ENCODE assay signal across 8 cellular contexts in genomic region chr6:145964948-145965366, GRCh38. TPM values are rescaled to one million over a fixed set of nuclear protein-coding genes. Genes with fewer than 3 reads are reported as not detected.
DNase-seq lines count a peak whose midpoint lies in the region; ATAC-seq and TF ChIP-seq lines count a peak whose summit lies in the region.

No MANE protein-coding gene starts in this region.

- H3K27ac Mint-ChIP-seq in H9: peak overlapping the region; percentile 51 to 100 (median 91); a peak in 6 of 7 replicates
- H3K27ac Mint-ChIP-seq in activated naive CD8-positive, alpha-beta T cell treated with anti-CD3 and anti-CD28 coated beads for 36 hours: peak overlapping the region; percentile 91

- TF ChIP-seq CTCF in 22Rv1 (IDR thresholded peaks at IDR 0.05) (no peak), H9 (conservative IDR thresholded peaks at IDR 0.05) (no peak), thoracic aorta (IDR thresholded peaks at IDR 0.05) (no peak)

- peak overlapping the region; percentile 66 for H3K9ac ChIP-seq in H9 (ENCODE audit: extremely low read depth, insufficient read length, low read length)

- H3K23ac ChIP-seq in H9 (ENCODE audit: insufficient read length, low read depth, low read length): no peak overlapping the region

- H4K91ac ChIP-seq in H9 (ENCODE audit: insufficient read length, low read depth, low read length): no peak overlapping the region

- no peak overlapping the region for H2BK12ac ChIP-seq in H9 (ENCODE audit: insufficient read length, low read depth, low read length)

- H3K4me3 ChIP-seq in thoracic aorta: peak overlapping the region; percentile 88

- H3K79me1 ChIP-seq in H9 (ENCODE audit: insufficient read depth, low read depth, low read length, poor library complexity, severe bottlenecking): peaks cover 4% of the 10 kb centered on the region

- H3K9me3 ChIP-seq in H9 (ENCODE audit: control insufficient read depth, low read depth, low read length) (no peaks in the 10 kb centered on the region), thoracic aorta (no peaks in the 10 kb centered on the region)

- WGBS in H9 (ENCODE audit: extremely low coverage, insufficient read length, low lambda C conversion rate): no CpG with 5 or more reads among the region's 4 CpGs

- H2BK120ac ChIP-seq in H9 (ENCODE audit: low read depth, low read length, poor library complexity, severe bottlenecking): no peak overlapping the region

- no peak overlapping the region for H2BK15ac ChIP-seq in H9 (ENCODE audit: low read depth, low read length)

- peaks cover 0 to 8% (median 3%) of the 10 kb centered on the region in 3 experiments; a peak in 4 of 7 replicates for H3K36me3 Mint-ChIP-seq in H9 (ENCODE audit: insufficient read depth in 1 of 3, low read depth in 3 of 3)
- peaks cover 13% of the 10 kb centered on the region for H3K36me3 Mint-ChIP-seq in activated naive CD8-positive, alpha-beta T cell treated with anti-CD3 and anti-CD28 coated beads for 36 hours

- no peak overlapping the region for H2AK5ac ChIP-seq in H9 (ENCODE audit: insufficient read length, low read length)

- H4K20me1 ChIP-seq in H9 (ENCODE audit: control insufficient read depth, insufficient read depth, insufficient read length): no peaks in the 10 kb centered on the region

- DNase-seq in H9 (no peak), kidney tubule cell (ENCODE audit: low spot score) (peak; percentile 14), thoracic aorta (ENCODE audit: low spot score) (no peak), NOMO-1 (lab: John Stamatoyannopoulos, UW; ENCODE audit: unreplicated experiment in 2 of 2) (no peak), HK-2 (ENCODE audit: unreplicated experiment) (no peak)
- no peak for DNase-seq in activated naive CD8-positive, alpha-beta T cell treated with anti-CD3 and anti-CD28 coated beads for 36 hours
- DNase-seq in activated effector memory CD4-positive, alpha-beta T cell treated with anti-CD3 and anti-CD28 coated beads, Interleukin-2, amount 50 U/mL, for 16 hours: no peak

- no peak overlapping the region for H3K56ac ChIP-seq in H9 (ENCODE audit: insufficient read length, low read depth, low read length)

- peak overlapping the region; percentile 97 to 98 for H3K4me3 Mint-ChIP-seq in H9
- peak overlapping the region; percentile 95 for H3K4me3 Mint-ChIP-seq in activated naive CD8-positive, alpha-beta T cell treated with anti-CD3 and anti-CD28 coated beads for 36 hours

- H3K4me2 ChIP-seq in H9 (ENCODE audit: insufficient read depth, insufficient read length, low read length): peak overlapping the region; percentile 43

- H2BK20ac ChIP-seq in H9 (ENCODE audit: low read depth, low read length, poor library complexity, severe bottlenecking): no peak overlapping the region

- ATAC-seq in thoracic aorta (ENCODE audit: insufficient number of reproducible peaks, low FRiP score, low read depth): no peak

- no peaks in the 10 kb centered on the region for H3K23me2 ChIP-seq in H9 (ENCODE audit: insufficient read length, low read depth, low read length, poor library complexity, severe bottlenecking)

- H3K27ac ChIP-seq in 22Rv1 (peak overlapping the region; percentile 66), H9 (ENCODE audit: insufficient read length, low read depth, low read length) (no peak overlapping the region), thoracic aorta (peak overlapping the region; percentile 62)

- no peak overlapping the region for H3K18ac ChIP-seq in H9 (ENCODE audit: insufficient read length, low read depth, low read length)

- no peak overlapping the region for H3K14ac ChIP-seq in H9 (ENCODE audit: insufficient read depth, low read length)

- H3K27me3 ChIP-seq in H9 (ENCODE audit: insufficient read depth, low read length): no peaks in the 10 kb centered on the region
- H3K27me3 ChIP-seq in thoracic aorta (replicated peaks; ENCODE audit: insufficient read depth): no peaks in the 10 kb centered on the region

- no peak overlapping the region for H3T11ph ChIP-seq in H9 (ENCODE audit: low read length)

- no peak overlapping the region for H3K4ac ChIP-seq in H9 (ENCODE audit: low read depth, low read length)

- H3K4me1 Mint-ChIP-seq in H9: peaks cover 26% of the 10 kb centered on the region in 2 experiments
- peaks cover 41% of the 10 kb centered on the region for H3K4me1 Mint-ChIP-seq in activated naive CD8-positive, alpha-beta T cell treated with anti-CD3 and anti-CD28 coated beads for 36 hours

- no peak overlapping the region for H4K5ac ChIP-seq in H9 (ENCODE audit: insufficient read length, low read depth, low read length)

- H3K9me3 Mint-ChIP-seq in H9: no peaks in the 10 kb centered on the region
- no peaks in the 10 kb centered on the region for H3K9me3 Mint-ChIP-seq in activated naive CD8-positive, alpha-beta T cell treated with anti-CD3 and anti-CD28 coated beads for 36 hours

- peak overlapping the region; percentile 59 for H2AFZ ChIP-seq in H9 (ENCODE audit: low read length)

- no peaks in the 10 kb centered on the region for H3K36me3 ChIP-seq in thoracic aorta

- peaks cover 29% of the 10 kb centered on the region; the same call in 1 of the 2 replicates for H3K79me2 ChIP-seq in H9 (ENCODE audit: insufficient read depth, low read length)

- H4K8ac ChIP-seq in H9 (replicated peaks; ENCODE audit: insufficient read length, low read depth, low read length): no peak overlapping the region

- no peaks in the 10 kb centered on the region for H3K27me3 Mint-ChIP-seq in H9 (ENCODE audit: low read depth)
- H3K27me3 Mint-ChIP-seq in activated naive CD8-positive, alpha-beta T cell treated with anti-CD3 and anti-CD28 coated beads for 36 hours: no peaks in the 10 kb centered on the region

- H2BK5ac ChIP-seq in H9 (ENCODE audit: insufficient read length, low read length): no peak overlapping the region

- H3K4me1 ChIP-seq in H9 (ENCODE audit: insufficient read depth, low read length) (no peaks in the 10 kb centered on the region), thoracic aorta (ENCODE audit: control insufficient read depth in 1 of 2, low read depth in 2 of 2) (peaks cover 23 to 38% of the 10 kb centered on the region in 2 donors)

RNA-seq across cellular contexts. Expression of gene SHPRH, which starts 0.8 kb away (rescaled TPM):
- total RNA-seq in H9 (2021): 24.7 and 27.7 TPM in 2 replicates
- total RNA-seq in activated naive CD8-positive, alpha-beta T cell treated with anti-CD3 and anti-CD28 coated beads for 36 hours: 10 to 100 TPM; 11.3 to 11.9 TPM
- total RNA-seq in thoracic aorta: 10 to 100 TPM; 22.5 to 35.2 TPM
